ENCODE assay signal across 1 cellular context in the genomic region with DNA sequence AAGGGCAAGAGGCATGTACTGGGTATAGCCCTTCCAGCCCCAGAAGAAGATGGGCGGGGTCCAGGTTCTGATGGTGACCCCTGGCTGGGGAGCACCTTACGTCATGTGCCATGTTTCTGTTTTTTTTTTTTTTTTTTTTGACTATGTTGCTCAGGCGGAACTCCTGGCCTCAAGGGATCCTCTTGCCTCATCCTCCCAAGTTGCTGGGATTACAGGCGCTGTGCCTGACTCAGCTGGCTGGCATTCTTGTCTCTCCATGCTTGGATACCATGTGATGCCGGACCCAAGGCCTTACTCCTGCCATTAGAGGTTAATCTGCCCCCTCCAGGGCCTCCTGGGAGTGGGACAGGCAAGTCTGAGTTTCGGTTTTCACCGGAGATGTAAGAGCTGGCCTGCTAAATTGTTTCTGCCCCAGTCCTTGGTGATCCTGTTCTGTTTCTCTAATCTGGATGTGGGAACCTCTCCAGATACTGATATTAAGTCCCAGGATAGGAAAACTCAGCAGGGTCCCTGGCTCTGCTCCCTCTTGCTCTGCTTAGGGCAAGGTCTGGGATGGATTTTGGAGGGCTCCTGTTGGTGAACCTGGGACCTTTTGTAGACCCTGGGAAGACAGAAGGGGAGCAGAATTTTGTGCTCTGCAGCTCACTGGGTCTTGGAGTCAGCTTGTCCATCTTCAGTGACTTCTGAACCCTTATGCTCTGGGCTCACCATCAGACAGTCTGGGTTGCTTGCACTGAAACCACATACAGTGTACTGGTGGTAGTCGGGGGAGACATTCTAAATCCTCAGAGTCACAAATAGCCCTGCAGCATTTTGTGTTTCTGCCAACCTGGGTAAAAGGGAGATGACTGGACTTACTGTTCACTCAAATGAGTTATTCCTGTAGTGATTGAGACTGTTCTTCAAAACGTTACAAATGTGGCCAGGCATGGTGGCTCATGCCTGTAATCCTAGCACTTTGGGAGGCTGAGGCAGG.
TF ChIP-seq lines count a peak whose summit lies in the region.

No MANE protein-coding gene starts in this region.

TF ChIP-seq in GM23338, 12 proteins besides CTCF, POLR2A, EP300 and RAD21:
- TF ChIP-seq JUNB (IDR thresholded peaks at IDR 0.05; ENCODE audit: unreplicated experiment): no peak
- TF ChIP-seq, protein P1, sequence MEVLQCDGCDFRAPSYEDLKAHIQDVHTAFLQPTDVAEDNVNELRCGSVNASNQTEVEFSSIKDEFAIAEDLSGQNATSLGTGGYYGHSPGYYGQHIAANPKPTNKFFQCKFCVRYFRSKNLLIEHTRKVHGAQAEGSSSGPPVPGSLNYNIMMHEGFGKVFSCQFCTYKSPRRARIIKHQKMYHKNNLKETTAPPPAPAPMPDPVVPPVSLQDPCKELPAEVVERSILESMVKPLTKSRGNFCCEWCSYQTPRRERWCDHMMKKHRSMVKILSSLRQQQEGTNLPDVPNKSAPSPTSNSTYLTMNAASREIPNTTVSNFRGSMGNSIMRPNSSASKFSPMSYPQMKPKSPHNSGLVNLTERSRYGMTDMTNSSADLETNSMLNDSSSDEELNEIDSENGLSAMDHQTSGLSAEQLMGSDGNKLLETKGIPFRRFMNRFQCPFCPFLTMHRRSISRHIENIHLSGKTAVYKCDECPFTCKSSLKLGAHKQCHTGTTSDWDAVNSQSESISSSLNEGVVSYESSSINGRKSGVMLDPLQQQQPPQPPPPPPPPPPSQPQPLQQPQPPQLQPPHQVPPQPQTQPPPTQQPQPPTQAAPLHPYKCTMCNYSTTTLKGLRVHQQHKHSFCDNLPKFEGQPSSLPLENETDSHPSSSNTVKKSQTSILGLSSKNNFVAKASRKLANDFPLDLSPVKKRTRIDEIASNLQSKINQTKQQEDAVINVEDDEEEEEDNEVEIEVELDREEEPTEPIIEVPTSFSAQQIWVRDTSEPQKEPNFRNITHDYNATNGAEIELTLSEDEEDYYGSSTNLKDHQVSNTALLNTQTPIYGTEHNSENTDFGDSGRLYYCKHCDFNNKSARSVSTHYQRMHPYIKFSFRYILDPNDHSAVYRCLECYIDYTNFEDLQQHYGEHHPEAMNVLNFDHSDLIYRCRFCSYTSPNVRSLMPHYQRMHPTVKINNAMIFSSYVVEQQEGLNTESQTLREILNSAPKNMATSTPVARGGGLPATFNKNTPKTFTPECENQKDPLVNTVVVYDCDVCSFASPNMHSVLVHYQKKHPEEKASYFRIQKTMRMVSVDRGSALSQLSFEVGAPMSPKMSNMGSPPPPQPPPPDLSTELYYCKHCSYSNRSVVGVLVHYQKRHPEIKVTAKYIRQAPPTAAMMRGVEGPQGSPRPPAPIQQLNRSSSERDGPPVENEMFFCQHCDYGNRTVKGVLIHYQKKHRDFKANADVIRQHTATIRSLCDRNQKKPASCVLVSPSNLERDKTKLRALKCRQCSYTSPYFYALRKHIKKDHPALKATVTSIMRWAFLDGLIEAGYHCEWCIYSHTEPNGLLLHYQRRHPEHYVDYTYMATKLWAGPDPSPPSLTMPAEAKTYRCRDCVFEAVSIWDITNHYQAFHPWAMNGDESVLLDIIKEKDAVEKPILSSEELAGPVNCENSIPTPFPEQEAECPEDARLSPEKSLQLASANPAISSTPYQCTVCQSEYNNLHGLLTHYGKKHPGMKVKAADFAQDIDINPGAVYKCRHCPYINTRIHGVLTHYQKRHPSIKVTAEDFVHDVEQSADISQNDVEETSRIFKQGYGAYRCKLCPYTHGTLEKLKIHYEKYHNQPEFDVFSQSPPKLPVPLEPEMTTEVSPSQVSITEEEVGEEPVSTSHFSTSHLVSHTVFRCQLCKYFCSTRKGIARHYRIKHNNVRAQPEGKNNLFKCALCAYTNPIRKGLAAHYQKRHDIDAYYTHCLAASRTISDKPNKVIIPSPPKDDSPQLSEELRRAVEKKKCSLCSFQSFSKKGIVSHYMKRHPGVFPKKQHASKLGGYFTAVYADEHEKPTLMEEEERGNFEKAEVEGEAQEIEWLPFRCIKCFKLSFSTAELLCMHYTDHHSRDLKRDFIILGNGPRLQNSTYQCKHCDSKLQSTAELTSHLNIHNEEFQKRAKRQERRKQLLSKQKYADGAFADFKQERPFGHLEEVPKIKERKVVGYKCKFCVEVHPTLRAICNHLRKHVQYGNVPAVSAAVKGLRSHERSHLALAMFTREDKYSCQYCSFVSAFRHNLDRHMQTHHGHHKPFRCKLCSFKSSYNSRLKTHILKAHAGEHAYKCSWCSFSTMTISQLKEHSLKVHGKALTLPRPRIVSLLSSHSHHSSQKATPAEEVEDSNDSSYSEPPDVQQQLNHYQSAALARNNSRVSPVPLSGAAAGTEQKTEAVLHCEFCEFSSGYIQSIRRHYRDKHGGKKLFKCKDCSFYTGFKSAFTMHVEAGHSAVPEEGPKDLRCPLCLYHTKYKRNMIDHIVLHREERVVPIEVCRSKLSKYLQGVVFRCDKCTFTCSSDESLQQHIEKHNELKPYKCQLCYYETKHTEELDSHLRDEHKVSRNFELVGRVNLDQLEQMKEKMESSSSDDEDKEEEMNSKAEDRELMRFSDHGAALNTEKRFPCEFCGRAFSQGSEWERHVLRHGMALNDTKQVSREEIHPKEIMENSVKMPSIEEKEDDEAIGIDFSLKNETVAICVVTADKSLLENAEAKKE (CRISPR knock-in tag; IDR thresholded peaks at IDR 0.05): no peak
- TF ChIP-seq NANOG (IDR thresholded peaks at IDR 0.05; ENCODE audit: borderline replicate concordance): no peak
- no peak for TF ChIP-seq ZNF114 (CRISPR knock-in tag; IDR thresholded peaks at IDR 0.05)
- TF ChIP-seq EZH2phosphoT487 (IDR thresholded peaks at IDR 0.05; ENCODE audit: unreplicated experiment): no peak
- no peak for TF ChIP-seq EZH2 (IDR thresholded peaks at IDR 0.05; ENCODE audit: low read depth, unreplicated experiment)
- TF ChIP-seq ZNF331 (CRISPR knock-in tag; IDR thresholded peaks at IDR 0.05; ENCODE audit: low read depth): no peak
- no peak for TF ChIP-seq CREB1 (CRISPR knock-in tag; IDR thresholded peaks at IDR 0.05; ENCODE audit: low read depth)
- TF ChIP-seq, protein P2, sequence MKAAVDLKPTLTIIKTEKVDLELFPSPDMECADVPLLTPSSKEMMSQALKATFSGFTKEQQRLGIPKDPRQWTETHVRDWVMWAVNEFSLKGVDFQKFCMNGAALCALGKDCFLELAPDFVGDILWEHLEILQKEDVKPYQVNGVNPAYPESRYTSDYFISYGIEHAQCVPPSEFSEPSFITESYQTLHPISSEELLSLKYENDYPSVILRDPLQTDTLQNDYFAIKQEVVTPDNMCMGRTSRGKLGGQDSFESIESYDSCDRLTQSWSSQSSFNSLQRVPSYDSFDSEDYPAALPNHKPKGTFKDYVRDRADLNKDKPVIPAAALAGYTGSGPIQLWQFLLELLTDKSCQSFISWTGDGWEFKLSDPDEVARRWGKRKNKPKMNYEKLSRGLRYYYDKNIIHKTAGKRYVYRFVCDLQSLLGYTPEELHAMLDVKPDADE (IDR thresholded peaks at IDR 0.05): no peak
- TF ChIP-seq, protein P3, sequence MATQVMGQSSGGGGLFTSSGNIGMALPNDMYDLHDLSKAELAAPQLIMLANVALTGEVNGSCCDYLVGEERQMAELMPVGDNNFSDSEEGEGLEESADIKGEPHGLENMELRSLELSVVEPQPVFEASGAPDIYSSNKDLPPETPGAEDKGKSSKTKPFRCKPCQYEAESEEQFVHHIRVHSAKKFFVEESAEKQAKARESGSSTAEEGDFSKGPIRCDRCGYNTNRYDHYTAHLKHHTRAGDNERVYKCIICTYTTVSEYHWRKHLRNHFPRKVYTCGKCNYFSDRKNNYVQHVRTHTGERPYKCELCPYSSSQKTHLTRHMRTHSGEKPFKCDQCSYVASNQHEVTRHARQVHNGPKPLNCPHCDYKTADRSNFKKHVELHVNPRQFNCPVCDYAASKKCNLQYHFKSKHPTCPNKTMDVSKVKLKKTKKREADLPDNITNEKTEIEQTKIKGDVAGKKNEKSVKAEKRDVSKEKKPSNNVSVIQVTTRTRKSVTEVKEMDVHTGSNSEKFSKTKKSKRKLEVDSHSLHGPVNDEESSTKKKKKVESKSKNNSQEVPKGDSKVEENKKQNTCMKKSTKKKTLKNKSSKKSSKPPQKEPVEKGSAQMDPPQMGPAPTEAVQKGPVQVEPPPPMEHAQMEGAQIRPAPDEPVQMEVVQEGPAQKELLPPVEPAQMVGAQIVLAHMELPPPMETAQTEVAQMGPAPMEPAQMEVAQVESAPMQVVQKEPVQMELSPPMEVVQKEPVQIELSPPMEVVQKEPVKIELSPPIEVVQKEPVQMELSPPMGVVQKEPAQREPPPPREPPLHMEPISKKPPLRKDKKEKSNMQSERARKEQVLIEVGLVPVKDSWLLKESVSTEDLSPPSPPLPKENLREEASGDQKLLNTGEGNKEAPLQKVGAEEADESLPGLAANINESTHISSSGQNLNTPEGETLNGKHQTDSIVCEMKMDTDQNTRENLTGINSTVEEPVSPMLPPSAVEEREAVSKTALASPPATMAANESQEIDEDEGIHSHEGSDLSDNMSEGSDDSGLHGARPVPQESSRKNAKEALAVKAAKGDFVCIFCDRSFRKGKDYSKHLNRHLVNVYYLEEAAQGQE (IDR thresholded peaks at IDR 0.05; ENCODE audit: unreplicated experiment): no peak
- no peak for TF ChIP-seq POLR2AphosphoS5 (IDR thresholded peaks at IDR 0.05; ENCODE audit: low read depth)
- TF ChIP-seq STAT1 (IDR thresholded peaks at IDR 0.05; ENCODE audit: unreplicated experiment): no peak
